8 cellular contexts compared by ENCODE assay signal in the genomic region with DNA sequence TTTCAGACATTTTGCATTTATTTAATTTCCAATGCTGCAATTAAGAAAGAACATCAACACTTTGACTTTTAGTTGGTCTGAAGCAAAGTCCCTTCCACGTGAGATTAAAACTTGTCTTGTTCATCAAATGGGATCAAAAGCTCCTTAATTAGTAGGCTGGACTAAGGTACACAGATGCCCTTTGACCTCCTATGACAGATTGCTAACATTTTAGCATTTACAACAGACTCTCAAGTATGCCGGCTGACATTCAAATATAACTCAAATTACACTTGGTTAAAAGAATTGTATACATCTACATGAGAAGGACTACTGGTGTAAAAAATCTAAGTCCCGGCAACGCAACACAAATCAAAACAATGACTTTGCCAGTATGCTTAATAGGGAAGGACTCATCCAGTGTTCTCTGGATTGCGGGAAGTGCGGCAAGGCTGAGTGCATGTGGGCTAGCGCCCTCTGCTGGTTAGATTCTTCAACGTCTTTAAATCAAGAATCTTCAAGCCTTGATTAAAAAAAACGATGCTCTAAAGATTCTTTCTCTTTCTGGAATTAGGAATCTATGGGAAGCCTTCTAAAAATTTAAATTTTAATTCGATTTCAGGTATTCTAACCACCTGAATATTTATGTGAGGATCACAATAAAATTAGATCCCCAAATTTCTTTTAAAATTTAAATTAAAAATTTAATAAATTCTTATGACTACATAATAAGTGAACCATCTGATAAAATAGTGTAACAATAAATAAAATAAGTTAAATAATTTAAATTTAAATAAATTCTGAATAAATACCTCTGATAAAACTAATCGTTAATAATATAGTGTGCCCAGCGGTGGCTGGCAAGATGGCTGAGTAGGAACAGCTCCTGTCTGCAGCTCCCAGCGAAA.
A peak's percentile ranks its signal among the peaks of the same experiment; 100 is the strongest.
DNase-seq lines count a peak whose midpoint lies in the region; ATAC-seq and TF ChIP-seq lines count a peak whose summit lies in the region.

No MANE protein-coding gene starts in this region.

- no peak overlapping the region for H3K4me3 Mint-ChIP-seq in activated T-helper 17 cell treated with anti-CD3 and anti-CD28 coated beads, Interleukin-2, amount 50 U/mL, for 72 hours

- peak; percentile 95 for DNase-seq in DMS 273 (lab: John Stamatoyannopoulos, UW; ENCODE audit: unreplicated experiment)
- DNase-seq in H4 (ENCODE audit: low spot score) = peak; percentile 93
- DNase-seq in NCI-H1048 (lab: John Stamatoyannopoulos, UW) = peak; percentile 74
- DNase-seq in SJSA1 (ENCODE audit: low read depth in 1 of 2, low spot score in 2 of 2) = peak; percentile 27 to 59
- peak; percentile 89 for DNase-seq in astrocyte of the hippocampus (ENCODE audit: low read depth, low spot score)
- peak; percentile 93 for DNase-seq in hepatocyte (ENCODE audit: low spot score)
- DNase-seq in renal cortical epithelial cell (ENCODE audit: low read depth) = peak; percentile 80

- no peaks in the 10 kb centered on the region for H4K20me1 ChIP-seq in hepatocyte (ENCODE audit: insufficient read depth, poor library complexity, severe bottlenecking)

- no peaks in the 10 kb centered on the region for H3K79me2 ChIP-seq in hepatocyte

- H3K9me2 ChIP-seq in hepatocyte (replicated peaks; ENCODE audit: insufficient read depth) = no peaks in the 10 kb centered on the region

- no peaks in the 10 kb centered on the region for H3K4me1 Mint-ChIP-seq in activated T-helper 17 cell treated with anti-CD3 and anti-CD28 coated beads, Interleukin-2, amount 50 U/mL, for 72 hours

- no peak for ATAC-seq in activated T-helper 17 cell treated with anti-CD3 and anti-CD28 coated beads, Interleukin-2, amount 50 U/mL, for 72 hours (replicated peaks)

- H3K27me3 ChIP-seq in SJSA1 (replicated peaks) (0 out of 2 replicates have a peak, but pooled peaks cover 4% of the 10 kb centered on the region), hepatocyte (no peaks in the 10 kb centered on the region)

- no peaks in the 10 kb centered on the region for H3K36me3 Mint-ChIP-seq in activated T-helper 17 cell treated with anti-CD3 and anti-CD28 coated beads, Interleukin-2, amount 50 U/mL, for 72 hours (ENCODE audit: low read depth)

- no peaks in the 10 kb centered on the region for H3K9me3 Mint-ChIP-seq in activated T-helper 17 cell treated with anti-CD3 and anti-CD28 coated beads, Interleukin-2, amount 50 U/mL, for 72 hours

- H3K27ac ChIP-seq in SJSA1 (no peak overlapping the region), hepatocyte (no peak overlapping the region)

- H3K9me3 ChIP-seq in SJSA1 (replicated peaks) (no peaks in the 10 kb centered on the region), hepatocyte (ENCODE audit: low read depth) (no peaks in the 10 kb centered on the region)

- H3K4me3 ChIP-seq in SJSA1 = no peak overlapping the region
- H3K4me3 ChIP-seq in hepatocyte = no peak overlapping the region

- WGBS in hepatocyte (ENCODE audit: low lambda C conversion rate, missing lambda C conversion rate) = 26% methylated on average over 13 of the region's 13 CpGs

- TF ChIP-seq CTCF in hepatocyte (IDR thresholded peaks at IDR 0.05; ENCODE audit: poor library complexity) = peak; percentile 92

- H3K36me3 ChIP-seq in SJSA1 = no peaks in the 10 kb centered on the region
- no peaks in the 10 kb centered on the region for H3K36me3 ChIP-seq in hepatocyte (replicated peaks; ENCODE audit: insufficient read depth, low read depth)

- no peak overlapping the region for H3K27ac Mint-ChIP-seq in activated T-helper 17 cell treated with anti-CD3 and anti-CD28 coated beads, Interleukin-2, amount 50 U/mL, for 72 hours

- H3K4me1 ChIP-seq in SJSA1 (replicated peaks) (no peaks in the 10 kb centered on the region), hepatocyte (ENCODE audit: insufficient read depth) (peaks cover 3% of the 10 kb centered on the region)

- H3K27me3 Mint-ChIP-seq in activated T-helper 17 cell treated with anti-CD3 and anti-CD28 coated beads, Interleukin-2, amount 50 U/mL, for 72 hours = peaks cover 3% of the 10 kb centered on the region

- H2AFZ ChIP-seq in hepatocyte = no peak overlapping the region

- peak overlapping the region; percentile 68 for H3K4me2 ChIP-seq in hepatocyte

Comparison
In these comparisons a context has a peak if more than half of its experiments do, and no peak if none do; other contexts are left out.
1. DNase-seq: peak in every context shown above with its lines; median percentile 95 in DMS 273; 93 in H4; 93 in hepatocyte; 89 in astrocyte of the hippocampus; 80 in renal cortical epithelial cell; 74 in NCI-H1048; 43 in SJSA1.